Comparison of ENCODE assay signal across 7 cellular contexts in the genomic region with DNA sequence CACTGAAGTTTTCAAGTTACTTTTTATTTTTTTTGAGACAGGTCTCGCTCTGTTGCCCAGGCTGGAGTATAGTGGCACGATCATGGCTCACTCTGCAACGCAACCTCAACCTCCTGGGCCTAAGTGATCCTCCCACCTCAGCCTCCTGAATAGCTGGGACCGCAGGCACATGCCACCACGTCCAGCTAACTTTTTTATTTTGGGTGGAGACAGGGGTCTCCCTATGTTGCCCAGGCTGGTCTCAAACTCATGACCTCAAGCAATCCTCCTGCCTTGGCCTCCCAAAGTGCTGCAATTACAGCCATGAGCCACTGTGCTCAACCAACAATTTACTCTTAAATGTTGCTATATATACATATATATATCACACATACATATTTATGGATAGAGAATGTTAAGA. TPM values are rescaled to one million over a fixed set of nuclear protein-coding genes. Genes with fewer than 3 reads are reported as not detected.
DNase-seq lines count a peak whose midpoint lies in the region; ATAC-seq and TF ChIP-seq lines count a peak whose summit lies in the region.

No MANE protein-coding gene starts in this region.

- intact Hi-C loops in testis (cut with DNase I; ENCODE audit: low total_unique reads), result no loop called here

- no peaks in the 10 kb centered on the region for H3K36me3 ChIP-seq in HUES48 (ENCODE audit: control insufficient read depth, insufficient read depth, low read length)
- H3K36me3 ChIP-seq in liver (ENCODE audit: control insufficient read depth in 4 of 4, insufficient read depth in 3 of 4, low read depth in 1 of 4, low read length in 3 of 4), result no peaks in the 10 kb centered on the region
- H3K36me3 ChIP-seq in testis (ENCODE audit: low read depth, missing control alignments), result no peaks in the 10 kb centered on the region

- no peaks in the 10 kb centered on the region for H3K27me3 ChIP-seq in HUES48 (ENCODE audit: control insufficient read depth, insufficient read depth, low read length)
- no peaks in the 10 kb centered on the region for H3K27me3 ChIP-seq in liver (ENCODE audit: control insufficient read depth in 4 of 4, insufficient read depth in 4 of 4, low read length in 3 of 4)
- no peaks in the 10 kb centered on the region for H3K27me3 ChIP-seq in testis

- TF ChIP-seq CTCF in WTC11 (IDR thresholded peaks at IDR 0.05), result no peak
- TF ChIP-seq CTCF in liver (IDR thresholded peaks at IDR 0.05; ENCODE audit: low read depth, low read length, missing input control), result peak; percentile 6
- no peak for TF ChIP-seq CTCF in testis (IDR thresholded peaks at IDR 0.05)

- peak overlapping the region; percentile 91 for H3K27ac ChIP-seq in HUES48 (ENCODE audit: low read depth, low read length)
- no peak overlapping the region for H3K27ac ChIP-seq in liver (ENCODE audit: low read depth in 1 of 2, low read length in 2 of 2)
- peak overlapping the region; percentile 87 to 97 for H3K27ac ChIP-seq in testis

- POLR2A ChIA-PET in WTC11 (lab: Charles Lee), result interaction anchor here (0.7 kb wide), 2 partner anchors 16 to 106 kb away, joined by 3 to 4 read pairs; no protein-coding TSS in a partner anchor

- CTCF ChIA-PET in WTC11 (lab: Charles Lee), result no interaction called here

- ATAC-seq in WTC11, result no peak
- ATAC-seq in GM19463 (IDR thresholded peaks at IDR 0.05; ENCODE audit: unreplicated experiment), result no peak

- H3K27ac Mint-ChIP-seq in WTC11, result no peak overlapping the region

- H3K9me3 Mint-ChIP-seq in WTC11, result no peaks in the 10 kb centered on the region

- DNase-seq in WTC11 (ENCODE audit: low spot score) (no peak), testis (no peak), DMS153 treated with DMSO at 0.1 percent for 48 hours (lab: John Stamatoyannopoulos, UW; ENCODE audit: unreplicated experiment) (no peak)
- DNase-seq in activated CD4-positive, alpha-beta T cell treated with anti-CD3 and anti-CD28 coated beads, Interleukin-2, amount 50 U/mL, for 4 hours, result no peak

- WGBS in liver, result 94% methylated on average over 5 of the region's 5 CpGs
- WGBS in testis, 2 donors, result 88 to 93% methylated on average over 5 of the region's 5 CpGs

- no peak for TF ChIP-seq RAD21 in liver (IDR thresholded peaks at IDR 0.05)

- H3K9me3 ChIP-seq in HUES48 (ENCODE audit: control insufficient read depth, insufficient read depth, low read length) (no peaks in the 10 kb centered on the region), liver (ENCODE audit: control insufficient read depth in 4 of 4, low read length in 3 of 4) (no peaks in the 10 kb centered on the region), testis (no peaks in the 10 kb centered on the region)

- H3K4me1 ChIP-seq in HUES48 (ENCODE audit: control insufficient read depth, insufficient read depth, low read length) (peaks cover 26% of the 10 kb centered on the region), liver (ENCODE audit: control insufficient read depth in 4 of 4, insufficient read depth in 4 of 4, low read length in 3 of 4) (peaks cover 2 to 12% (median 4%) of the 10 kb centered on the region in 4 donors), testis (peaks cover 42% of the 10 kb centered on the region)

- H3K4me3 Mint-ChIP-seq in WTC11, result no peak overlapping the region

- H3K9ac ChIP-seq in HUES48 (ENCODE audit: low read depth, low read length) (no peak overlapping the region), liver (ENCODE audit: low read depth in 1 of 2, low read length in 2 of 2) (no peak overlapping the region)

- no peaks in the 10 kb centered on the region for H3K36me3 Mint-ChIP-seq in WTC11

- H3K4me3 ChIP-seq in HUES48 (ENCODE audit: low read depth, low read length) (no peak overlapping the region), liver (ENCODE audit: low read depth in 1 of 3, low read length in 3 of 3) (no peak overlapping the region), testis (no peak overlapping the region)

- no peak for TF ChIP-seq POLR2A in testis (IDR thresholded peaks at IDR 0.05)

- peaks cover 32% of the 10 kb centered on the region for H3K4me1 Mint-ChIP-seq in WTC11

- H3K27me3 Mint-ChIP-seq in WTC11 (ENCODE audit: low read depth), result no peaks in the 10 kb centered on the region; the same call in 1 of the 2 replicates

TF ChIP-seq in WTC11, 78 proteins besides CTCF, POLR2A, EP300 and RAD21 (continues in another document):
- TF ChIP-seq, protein P1, sequence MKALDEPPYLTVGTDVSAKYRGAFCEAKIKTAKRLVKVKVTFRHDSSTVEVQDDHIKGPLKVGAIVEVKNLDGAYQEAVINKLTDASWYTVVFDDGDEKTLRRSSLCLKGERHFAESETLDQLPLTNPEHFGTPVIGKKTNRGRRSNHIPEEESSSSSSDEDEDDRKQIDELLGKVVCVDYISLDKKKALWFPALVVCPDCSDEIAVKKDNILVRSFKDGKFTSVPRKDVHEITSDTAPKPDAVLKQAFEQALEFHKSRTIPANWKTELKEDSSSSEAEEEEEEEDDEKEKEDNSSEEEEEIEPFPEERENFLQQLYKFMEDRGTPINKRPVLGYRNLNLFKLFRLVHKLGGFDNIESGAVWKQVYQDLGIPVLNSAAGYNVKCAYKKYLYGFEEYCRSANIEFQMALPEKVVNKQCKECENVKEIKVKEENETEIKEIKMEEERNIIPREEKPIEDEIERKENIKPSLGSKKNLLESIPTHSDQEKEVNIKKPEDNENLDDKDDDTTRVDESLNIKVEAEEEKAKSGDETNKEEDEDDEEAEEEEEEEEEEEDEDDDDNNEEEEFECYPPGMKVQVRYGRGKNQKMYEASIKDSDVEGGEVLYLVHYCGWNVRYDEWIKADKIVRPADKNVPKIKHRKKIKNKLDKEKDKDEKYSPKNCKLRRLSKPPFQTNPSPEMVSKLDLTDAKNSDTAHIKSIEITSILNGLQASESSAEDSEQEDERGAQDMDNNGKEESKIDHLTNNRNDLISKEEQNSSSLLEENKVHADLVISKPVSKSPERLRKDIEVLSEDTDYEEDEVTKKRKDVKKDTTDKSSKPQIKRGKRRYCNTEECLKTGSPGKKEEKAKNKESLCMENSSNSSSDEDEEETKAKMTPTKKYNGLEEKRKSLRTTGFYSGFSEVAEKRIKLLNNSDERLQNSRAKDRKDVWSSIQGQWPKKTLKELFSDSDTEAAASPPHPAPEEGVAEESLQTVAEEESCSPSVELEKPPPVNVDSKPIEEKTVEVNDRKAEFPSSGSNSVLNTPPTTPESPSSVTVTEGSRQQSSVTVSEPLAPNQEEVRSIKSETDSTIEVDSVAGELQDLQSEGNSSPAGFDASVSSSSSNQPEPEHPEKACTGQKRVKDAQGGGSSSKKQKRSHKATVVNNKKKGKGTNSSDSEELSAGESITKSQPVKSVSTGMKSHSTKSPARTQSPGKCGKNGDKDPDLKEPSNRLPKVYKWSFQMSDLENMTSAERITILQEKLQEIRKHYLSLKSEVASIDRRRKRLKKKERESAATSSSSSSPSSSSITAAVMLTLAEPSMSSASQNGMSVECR (CRISPR knock-in tag; IDR thresholded peaks at IDR 0.05; ENCODE audit: borderline replicate concordance), result no peak
- TF ChIP-seq ZNF121 (CRISPR knock-in tag; IDR thresholded peaks at IDR 0.05), result peak; percentile 86
- TF ChIP-seq GTF2I (CRISPR knock-in tag; conservative IDR thresholded peaks at IDR 0.05), result 0 out of 2 replicates have a peak, but pooled peaks have one; percentile 52

TF ChIP-seq in liver, 16 proteins besides CTCF, POLR2A, EP300 and RAD21 (continues in another document):
- TF ChIP-seq GABPA (IDR thresholded peaks at IDR 0.05 in 1 of 2, conservative IDR thresholded peaks at IDR 0.05 in 1 of 2) (no peak), ZBTB33 (IDR thresholded peaks at IDR 0.05) (no peak), HNF4A (conservative IDR thresholded peaks at IDR 0.05) (no peak), FOXA1 (IDR thresholded peaks at IDR 0.05) (no peak), SP1 (IDR thresholded peaks at IDR 0.05) (no peak), EGR1 (IDR thresholded peaks at IDR 0.05; ENCODE audit: low read depth in 2 of 2) (no peak), YY1 (IDR thresholded peaks at IDR 0.05) (no peak)
- TF ChIP-seq, protein P2, sequence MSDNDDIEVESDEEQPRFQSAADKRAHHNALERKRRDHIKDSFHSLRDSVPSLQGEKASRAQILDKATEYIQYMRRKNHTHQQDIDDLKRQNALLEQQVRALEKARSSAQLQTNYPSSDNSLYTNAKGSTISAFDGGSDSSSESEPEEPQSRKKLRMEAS (IDR thresholded peaks at IDR 0.05), result no peak

RNA-seq across cellular contexts. Expression of gene LGALS3, which starts 27.4 kb away (rescaled TPM):
- total RNA-seq in WTC11 (2021), result 5.8 to 6.7 TPM (median 6.5 TPM) in 3 replicates
- total RNA-seq in liver, result 10 to 100 TPM in 1 of 2 donors, 1 to 10 TPM in 1; 6.9 to 20.8 TPM
- polyA plus RNA-seq in liver, result 10 to 100 TPM in 1 of 2 donors, 1 to 10 TPM in 1; 9.0 to 12.5 TPM
- 100 to 1,000 TPM; 224 to 274 TPM for total RNA-seq in testis
- 169 TPM for polyA plus RNA-seq in testis (ENCODE audit: insufficient read depth, low read depth, low replicate concordance)

RNA-seq across cellular contexts. Expression of gene MAPK1IP1L, which starts 50.3 kb away (rescaled TPM):
- 97.9 to 107 TPM (median 107 TPM) in 3 replicates for total RNA-seq in WTC11 (2021)
- 10 to 100 TPM; 11.8 to 15.5 TPM for total RNA-seq in liver
- 10 to 100 TPM; 19.8 to 25.2 TPM for polyA plus RNA-seq in liver
- total RNA-seq in testis, result 100 to 1,000 TPM; 105 to 146 TPM
- polyA plus RNA-seq in testis (ENCODE audit: insufficient read depth, low read depth, low replicate concordance), result 87.0 TPM

Comparison
In these comparisons a context has a peak if more than half of its experiments do, and no peak if none do; other contexts are left out.
1. H3K27ac ChIP-seq: peak in HUES48 (single experiment) and testis (2 of 2); none in liver (0 of 2).
2. RNA of gene LGALS3, which starts 27.4 kb away (total RNA-seq): 224 to 274 TPM in testis; 6.9 to 20.8 TPM in liver and 5.8 to 6.7 TPM in WTC11; every median in the first group is over 10 times any median in the second.